ENCODE assay signal across 8 cellular contexts in the genomic region with DNA sequence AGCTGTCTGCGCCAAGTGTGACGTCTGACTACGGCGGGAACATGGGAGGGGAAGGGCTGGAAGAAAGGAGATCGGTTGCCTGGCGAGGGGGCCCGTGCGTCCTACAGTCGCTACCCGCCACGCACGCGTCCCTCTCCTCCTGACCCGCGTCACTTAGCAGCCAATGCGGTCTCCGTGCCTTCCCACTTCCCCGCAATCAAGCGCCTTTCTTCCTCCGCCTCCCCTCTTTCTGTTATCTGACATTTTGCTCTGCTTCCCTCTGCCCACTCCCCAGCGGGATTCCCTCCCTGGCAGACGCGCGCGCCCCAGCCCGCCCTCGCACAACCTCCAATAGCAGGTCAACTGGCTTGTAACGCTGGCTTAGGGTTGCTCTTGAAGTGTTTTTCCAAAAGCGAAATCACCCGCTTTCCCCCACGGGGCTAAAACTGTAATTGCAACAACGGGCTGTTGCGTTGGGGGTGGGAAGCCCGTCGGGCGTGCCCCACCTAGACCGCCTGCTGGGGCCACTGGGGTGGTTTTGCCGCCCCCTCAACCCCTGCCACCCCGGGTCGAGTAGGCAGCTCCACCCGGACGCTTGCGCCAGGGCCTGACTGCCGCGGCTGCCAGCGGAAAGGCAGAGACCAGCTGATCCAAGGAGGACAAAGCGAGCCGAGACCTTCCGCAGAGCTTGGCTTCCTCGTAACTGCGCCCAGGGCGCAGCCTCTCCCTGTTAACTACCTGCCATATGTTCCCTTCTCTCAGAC. TPM values are rescaled to one million over a fixed set of nuclear protein-coding genes. Genes with fewer than 3 reads are reported as not detected.
DNase-seq lines count a peak whose midpoint lies in the region; ATAC-seq and TF ChIP-seq lines count a peak whose summit lies in the region.

No MANE protein-coding gene starts in this region.

- H3K4me3 Mint-ChIP-seq in stimulated activated naive CD8-positive, alpha-beta T cell treated with anti-CD3 and anti-CD28 coated beads, Interleukin-15, Interleukin-2, amounts not matched to agents 100 ng/mL and 50 ng/mL, for 24 hours: peak overlapping the region; percentile 88

- peak; percentile 65 for DNase-seq in ACHN
- peak; percentile 96 for DNase-seq in NCI-H1105 treated with DMSO at 0.1 percent for 48 hours (lab: John Stamatoyannopoulos, UW)
- DNase-seq in T1000 (lab: John Stamatoyannopoulos, UW): peak; percentile 59
- DNase-seq in dorsolateral prefrontal cortex: peak in 7 of 10 donors; percentile 49 to 82 (median 57)
- DNase-seq in lower leg skin (ENCODE audit: low spot score in 2 of 2): peak; percentile 56 to 93

- peak; percentile 39 for ATAC-seq in HG02642 (IDR thresholded peaks at IDR 0.05; ENCODE audit: poor library complexity, unreplicated experiment)

- peak overlapping the region; percentile 21 for H3K27ac Mint-ChIP-seq in stimulated activated naive CD8-positive, alpha-beta T cell treated with anti-CD3 and anti-CD28 coated beads, Interleukin-15, Interleukin-2, amounts not matched to agents 100 ng/mL and 50 ng/mL, for 24 hours

- 0 out of 2 replicates have a peak, but pooled peaks have one; percentile 9 for TF ChIP-seq CTCF in GM12875 (IDR thresholded peaks at IDR 0.05; ENCODE audit: borderline replicate concordance, insufficient read depth, low read depth, low read length)
- peak in 2 of 56 donors; percentile 3 to 12 for TF ChIP-seq CTCF in dorsolateral prefrontal cortex (IDR thresholded peaks at IDR 0.05 in 54 of 56, conservative IDR thresholded peaks at IDR 0.05 in 2 of 56; ENCODE audit: low read depth in 1 of 56, partially characterized antibody in 56 of 56)
- TF ChIP-seq CTCF in lower leg skin (IDR thresholded peaks at IDR 0.05): no peak

- peak overlapping the region in 58 of 59 donors; percentile 23 to 96 (median 82) for H3K27ac ChIP-seq in dorsolateral prefrontal cortex

- H3K9me3 Mint-ChIP-seq in stimulated activated naive CD8-positive, alpha-beta T cell treated with anti-CD3 and anti-CD28 coated beads, Interleukin-15, Interleukin-2, amounts not matched to agents 100 ng/mL and 50 ng/mL, for 24 hours: peaks cover 7% of the 10 kb centered on the region

- 0% methylated on average over 32 to 50 of the region's 52 CpGs for whole genome bisulfite sequencing in lower leg skin, 2 donors

- H3K4me1 Mint-ChIP-seq in stimulated activated naive CD8-positive, alpha-beta T cell treated with anti-CD3 and anti-CD28 coated beads, Interleukin-15, Interleukin-2, amounts not matched to agents 100 ng/mL and 50 ng/mL, for 24 hours (ENCODE audit: low read depth): peaks cover 10% of the 10 kb centered on the region

- H3K4me3 ChIP-seq in GM12875 (ENCODE audit: low read depth, low read length): peak overlapping the region; percentile 69
- peak overlapping the region; percentile 55 to 93 (median 73) for H3K4me3 ChIP-seq in dorsolateral prefrontal cortex
- peak overlapping the region; percentile 43 for H3K4me3 ChIP-seq in lower leg skin (ENCODE audit: low read depth, poor library complexity, severe bottlenecking)

- TF ChIP-seq POLR2A in lower leg skin (IDR thresholded peaks at IDR 0.05): no peak

- in situ Hi-C loops in ACHN (cut with HindIII; ENCODE audit: low pct_ligation_motif_present, low pct_unique_long_range_greater_than_20kb, low sequenced_read_pairs): no loop called here

- intact Hi-C loops in dorsolateral prefrontal cortex (cut with DNase I) (loop anchor here (5.0 to 10.0 kb wide), 3 partner anchors 390 to 1150 kb away; no protein-coding TSS in a partner anchor), lower leg skin (cut with DNase I; ENCODE audit: low total_unique reads) (loop anchor here (10.0 kb wide), 1 partner anchor 1013 kb away; no protein-coding TSS in a partner anchor)

- H3K27me3 ChIP-seq in dorsolateral prefrontal cortex: no peaks in the 10 kb centered on the region

- H3K27me3 Mint-ChIP-seq in stimulated activated naive CD8-positive, alpha-beta T cell treated with anti-CD3 and anti-CD28 coated beads, Interleukin-15, Interleukin-2, amounts not matched to agents 100 ng/mL and 50 ng/mL, for 24 hours: peaks cover 43% of the 10 kb centered on the region

- H3K36me3 Mint-ChIP-seq in stimulated activated naive CD8-positive, alpha-beta T cell treated with anti-CD3 and anti-CD28 coated beads, Interleukin-15, Interleukin-2, amounts not matched to agents 100 ng/mL and 50 ng/mL, for 24 hours (ENCODE audit: low read depth): peaks cover 3% of the 10 kb centered on the region

RNA-seq across cellular contexts. Expression of a gene that starts 6.2 kb away (rescaled TPM):
- total RNA-seq in dorsolateral prefrontal cortex (1 to 10 TPM; 1.8 to 6.0 (median 3.8) TPM), lower leg skin (10 to 100 TPM; 11.4 to 28.7 (median 13.6) TPM)

Comparison
In these comparisons a context has a peak if more than half of its experiments do, and no peak if none do; other contexts are left out.
1. Peak in every context shown above with its lines: DNase-seq, ATAC-seq, H3K4me3 ChIP-seq and H3K27ac ChIP-seq.